In genomic region chr7:106039486-106040060, GRCh38 we compare ENCODE assay signal across 12 cellular contexts.
DNase-seq lines count a peak whose midpoint lies in the region; ATAC-seq, FAIRE-seq and TF ChIP-seq lines count a peak whose summit lies in the region.
"Had no signal": no experiment of that assay in that cellular context is flagged by ENCODE, and none has a peak within 500 bp of the region (broad histone marks: within the 10 kb centered on the region; RNA-seq: fewer than 3 reads in every experiment).

No MANE protein-coding gene starts in this region.

- H3K4me2 ChIP-seq in HCT116 (ENCODE audit: low read length) (no peak overlapping the region), K562 (ENCODE audit: insufficient read depth, low read length) (no peak overlapping the region), Karpas-422 (ENCODE audit: low read depth, low read length, poor library complexity, severe bottlenecking) (no peak overlapping the region)

- H3K79me2 ChIP-seq in HCT116 (ENCODE audit: insufficient read depth, low read length) (no peaks in the 10 kb centered on the region), K562 (ENCODE audit: control insufficient read depth, insufficient read depth, low read length) (no peaks in the 10 kb centered on the region), Karpas-422 (ENCODE audit: low read length) (no peaks in the 10 kb centered on the region)

- POLR2A ChIA-PET in HCT116 (lab: Charles Lee) (no interaction called here), K562 (lab: Yijun Ruan, JAX) (interaction anchor here (0.6 to 1.0 kb wide), 2 partner anchors 13 to 16 kb away, joined by 3 read pairs; no protein-coding TSS in a partner anchor)

- intact Hi-C loops in HCT116 (cut with micrococcal nuclease): loop anchor here (10.0 kb wide), 1 partner anchor 455 kb away; the partner anchor contains the start of gene EFCAB10
- intact Hi-C loops in K562 (cut with micrococcal nuclease): loop anchor here (2.0 kb wide), 1 partner anchor 29 kb away; no protein-coding TSS in a partner anchor
- intact Hi-C loops in kidney (cut with DNase I): no loop called here

- H3K9ac ChIP-seq in HCT116 (ENCODE audit: low read length) (no peak overlapping the region), K562 (ENCODE audit: insufficient read depth in 1 of 2, low read depth in 2 of 2, low read length in 2 of 2) (no peak overlapping the region), kidney (ENCODE audit: low read length in 2 of 2) (no peak overlapping the region), Karpas-422 (ENCODE audit: low read length) (no peak overlapping the region)

- H3K9me3 ChIP-seq in HCT116 (ENCODE audit: control insufficient read depth in 1 of 2, insufficient read depth in 1 of 2, low read depth in 1 of 2, low read length in 2 of 2) (no peaks in the 10 kb centered on the region), K562 (replicated peaks; ENCODE audit: control insufficient read depth, insufficient read depth, low read depth, low read length) (no peaks in the 10 kb centered on the region), kidney (ENCODE audit: control insufficient read depth in 1 of 2, low read length in 2 of 2) (no peaks in the 10 kb centered on the region), Karpas-422 (ENCODE audit: low read length) (no peaks in the 10 kb centered on the region)

- FAIRE-seq in K562 (lab: Jason Lieb, UNC): no peak
- FAIRE-seq in kidney (lab: Jason Lieb, UNC): no peak

- H4K20me1 ChIP-seq in HCT116 (ENCODE audit: insufficient read depth) (no peaks in the 10 kb centered on the region), K562 (replicated peaks; ENCODE audit: control insufficient read depth, insufficient read depth, low read length) (peaks cover 7% of the 10 kb centered on the region; the same call in 1 of the 2 replicates), Karpas-422 (ENCODE audit: insufficient read depth, low read depth, low read length) (no peaks in the 10 kb centered on the region)

- no peak overlapping the region for H3K4me3 ChIP-seq in HCT116 (replicated peaks in 1 of 2; ENCODE audit: low read depth in 1 of 2, low read length in 2 of 2)
- H3K4me3 ChIP-seq in K562: no peak overlapping the region
- no peak overlapping the region for H3K4me3 ChIP-seq in kidney (ENCODE audit: low read length in 2 of 2)
- H3K4me3 ChIP-seq in Karpas-422 (ENCODE audit: low read length): no peak overlapping the region

- TF ChIP-seq CTCF in HCT116 (IDR thresholded peaks at IDR 0.05 in 2 of 3, conservative IDR thresholded peaks at IDR 0.05 in 1 of 3; ENCODE audit: borderline replicate concordance in 1 of 3, insufficient read depth in 1 of 3, low read depth in 2 of 3, low read length in 2 of 3): no peak
- TF ChIP-seq CTCF in K562 (IDR thresholded peaks at IDR 0.05 in 2 of 3, conservative IDR thresholded peaks at IDR 0.05 in 1 of 3; ENCODE audit: insufficient read depth in 2 of 3, low read depth in 1 of 3, low read length in 3 of 3): peak; percentile 30 to 49 (median 40); a peak in 4 of 6 replicates
- no peak for TF ChIP-seq CTCF in kidney (IDR thresholded peaks at IDR 0.05; ENCODE audit: borderline replicate concordance, extremely low read depth, insufficient read depth)

- H3K9me2 ChIP-seq in HCT116 (ENCODE audit: insufficient read depth) (no peaks in the 10 kb centered on the region), Karpas-422 (replicated peaks; ENCODE audit: insufficient read depth, low read length) (no peaks in the 10 kb centered on the region)

- BruUV-seq in HCT116 (replicated peaks; lab: Mats Ljungman, UMichigan) (no TSS peak), K562 (replicated peaks; lab: Mats Ljungman, UMichigan) (no TSS peak)

- in situ Hi-C loops in K562 (cut with MboI): loop anchor here (5.0 kb wide), 2 partner anchors 287 to 392 kb away; no protein-coding TSS in a partner anchor

- TF ChIP-seq RAD21 in HCT116 (IDR thresholded peaks at IDR 0.05; ENCODE audit: low read depth) (peak; percentile 26; the same call in 1 of the 2 replicates), K562 (CRISPR knock-in tag; conservative IDR thresholded peaks at IDR 0.05 in 1 of 2, IDR thresholded peaks at IDR 0.05 in 1 of 2) (peak in 1 of 2 experiments; percentile 65; a peak in 2 of 4 replicates)

- TF ChIP-seq EP300 in K562 (IDR thresholded peaks at IDR 0.05; ENCODE audit: low read length): no peak

- no peak for TF ChIP-seq POLR2A in HCT116 (IDR thresholded peaks at IDR 0.05; ENCODE audit: borderline replicate concordance, extremely low read depth, insufficient read depth, insufficient read length)
- no peak for TF ChIP-seq POLR2A in K562 (conservative IDR thresholded peaks at IDR 0.05)

- peak; percentile 90 for DNase-seq in AG08395 (ENCODE audit: low spot score)
- DNase-seq in HCT116 (ENCODE audit: low read depth, low spot score): no peak
- DNase-seq in K562 (ENCODE audit: extremely low read depth in 1 of 4, low spot score in 3 of 4): no peak
- DNase-seq in kidney: peak; percentile 90
- DNase-seq in HUDEP-2 (lab: John Stamatoyannopoulos, UW; ENCODE audit: unreplicated experiment in 76 of 76): no peak
- DNase-seq in Karpas-422: no peak
- DNase-seq: activated CD4-positive, alpha-beta T cell treated with anti-CD3 and anti-CD28 coated beads for 48 hours; GDM1; SW 1271 had no signal

- no peaks in the 10 kb centered on the region for H3K9me1 ChIP-seq in K562 (ENCODE audit: control insufficient read depth, insufficient read depth, low read length)

- H3K36me3 ChIP-seq in HCT116 (ENCODE audit: control insufficient read depth in 1 of 2, insufficient read depth in 2 of 2, low read length in 2 of 2): no peaks in the 10 kb centered on the region
- H3K36me3 ChIP-seq in K562 (ENCODE audit: control insufficient read depth, insufficient read depth, low read length): no peaks in the 10 kb centered on the region
- H3K36me3 ChIP-seq in kidney (ENCODE audit: control insufficient read depth in 1 of 2, insufficient read depth in 2 of 2, low read length in 2 of 2): no peaks in the 10 kb centered on the region
- H3K36me3 ChIP-seq in Karpas-422 (ENCODE audit: insufficient read depth, low read length): no peaks in the 10 kb centered on the region

- CTCF ChIA-PET in HCT116 (lab: Charles Lee) (interaction anchor here (0.8 kb wide), 1 partner anchor 105 kb away, joined by 3 read pairs; no protein-coding TSS in a partner anchor), K562 (lab: Yijun Ruan, JAX; ENCODE audit: low intra/inter-chr PET ratio) (interaction anchor here (0.8 to 5.4 kb wide), 2 partner anchors 279 to 280 kb away, joined by 3 to 88 read pairs; no protein-coding TSS in a partner anchor)

- H3K27ac ChIP-seq in HCT116 (ENCODE audit: low read depth, low read length) (no peak overlapping the region), K562 (ENCODE audit: extremely low read depth, low read depth, low read length) (no peak overlapping the region), kidney (ENCODE audit: low read depth in 2 of 2, low read length in 2 of 2) (no peak overlapping the region), Karpas-422 (ENCODE audit: low read length) (no peak overlapping the region)

- peaks cover 0 to 12% of the 10 kb centered on the region in 2 experiments; a peak in 2 of 4 replicates for H3K4me1 ChIP-seq in HCT116 (ENCODE audit: control insufficient read depth in 1 of 2, insufficient read depth in 2 of 2, low read length in 2 of 2)
- H3K4me1 ChIP-seq in K562 (replicated peaks in 1 of 2; ENCODE audit: control insufficient read depth in 2 of 2, insufficient read depth in 2 of 2, low read length in 2 of 2): peaks cover 0 to 13% of the 10 kb centered on the region in 2 experiments; a peak in 3 of 5 replicates
- H3K4me1 ChIP-seq in kidney (ENCODE audit: control insufficient read depth in 1 of 2, insufficient read depth in 1 of 2, low read depth in 1 of 2, low read length in 2 of 2): peaks cover 0 to 9% of the 10 kb centered on the region in 2 donors
- peaks cover 20% of the 10 kb centered on the region for H3K4me1 ChIP-seq in Karpas-422 (ENCODE audit: low read length)

- RAD21 ChIA-PET in HCT116 (lab: Charles Lee; ENCODE audit: low non-redundant PET in 1 of 2, low total read pairs in 2 of 2, uncharacterized antibody in 2 of 2, unreplicated experiment in 2 of 2): no interaction called here

- H2AFZ ChIP-seq in HCT116 (ENCODE audit: low read depth, low read length, poor library complexity, severe bottlenecking) (no peak overlapping the region), K562 (ENCODE audit: low read depth, low read length) (no peak overlapping the region), Karpas-422 (ENCODE audit: low read length) (no peak overlapping the region)

- 28% methylated on average over 13 of the region's 13 CpGs for WGBS in K562 (ENCODE audit: insufficient coverage, low coverage, missing lambda C conversion rate)

- ATAC-seq in HCT116 (no peak), K562 (peak; percentile 21; the same call in 2 of the 3 replicates), GM19035 (IDR thresholded peaks at IDR 0.05; ENCODE audit: unreplicated experiment) (no peak), GM18520 (IDR thresholded peaks at IDR 0.05; ENCODE audit: unreplicated experiment) (no peak)
- ATAC-seq: left colon had no signal

- H3K27me3 ChIP-seq in HCT116 (ENCODE audit: insufficient read depth, low read length) (no peaks in the 10 kb centered on the region), K562 (ENCODE audit: control insufficient read depth in 2 of 2, insufficient read depth in 2 of 2, low read length in 2 of 2) (peaks cover 0 to 22% of the 10 kb centered on the region in 2 experiments; a peak in 3 of 5 replicates), Karpas-422 (ENCODE audit: low read length) (no peaks in the 10 kb centered on the region)

TF ChIP-seq in HCT116, 20 proteins besides CTCF, POLR2A, EP300 and RAD21 (continues in another document):
- TF ChIP-seq EZH2 (IDR thresholded peaks at IDR 0.05) (no peak), JUND (IDR thresholded peaks at IDR 0.05) (no peak)

TF ChIP-seq in K562, 482 proteins besides CTCF, POLR2A, EP300 and RAD21 (continues in another document):
- TF ChIP-seq ETS1 (conservative IDR thresholded peaks at IDR 0.05; ENCODE audit: control insufficient read depth, low read depth, low read length): no peak

Comparison
In these comparisons a context has a peak if more than half of its experiments do, and no peak if none do; other contexts are left out.
1. DNase-seq: peak in AG08395 (single experiment) and kidney (single experiment); none in HCT116 (single experiment), K562 (0 of 4), HUDEP-2 (0 of 76) and Karpas-422 (single experiment).
2. CTCF ChIP-seq: peak in K562 (3 of 3); none in HCT116 (0 of 3) and kidney (single experiment).